ENCODE assay signal across 1 cellular context in the genomic region with DNA sequence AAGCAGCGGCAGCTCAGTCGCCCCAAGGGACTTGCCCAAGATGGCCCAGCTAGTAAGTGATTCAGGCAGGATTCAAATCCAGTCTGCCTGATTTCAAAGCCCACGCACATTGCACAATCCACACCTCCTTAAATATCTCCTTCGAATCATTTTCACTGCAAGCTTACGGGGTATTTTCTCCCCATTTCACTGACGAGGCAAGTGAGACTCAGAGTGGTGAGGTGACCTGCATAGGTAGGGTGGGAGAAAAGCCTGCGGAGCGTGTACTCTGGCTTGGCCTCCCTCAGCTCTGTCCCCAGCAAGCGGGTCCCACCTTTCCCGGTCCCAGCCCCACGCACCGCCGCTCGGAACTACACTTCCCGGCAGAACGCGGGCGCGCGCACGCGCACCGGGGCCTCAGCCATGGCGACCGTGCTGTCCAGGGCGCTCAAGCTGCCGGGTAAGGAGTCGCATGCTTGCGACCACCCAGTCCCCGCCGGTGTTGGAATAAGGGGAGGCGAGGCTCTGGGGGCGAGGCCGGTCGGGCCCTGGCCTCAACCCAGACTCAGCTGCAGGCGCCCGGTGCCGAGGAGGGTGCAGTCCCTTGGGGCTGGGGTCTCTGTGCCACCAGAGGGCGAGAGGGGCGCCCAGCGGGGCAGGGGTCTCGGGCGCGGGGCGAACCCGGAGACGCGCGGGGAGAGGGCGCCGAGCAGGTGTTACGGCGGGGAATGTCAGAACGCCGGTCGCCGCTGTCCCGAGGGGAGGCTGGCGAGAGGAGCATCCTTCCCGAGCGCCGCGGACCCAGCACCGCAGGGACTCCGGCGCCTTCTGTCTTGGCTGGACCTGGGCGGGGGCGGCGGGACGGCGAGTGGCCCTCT.
A peak's percentile ranks its signal among the peaks of the same experiment; 100 is the strongest.
TF ChIP-seq lines count a peak whose summit lies in the region.

A gene with protein sequence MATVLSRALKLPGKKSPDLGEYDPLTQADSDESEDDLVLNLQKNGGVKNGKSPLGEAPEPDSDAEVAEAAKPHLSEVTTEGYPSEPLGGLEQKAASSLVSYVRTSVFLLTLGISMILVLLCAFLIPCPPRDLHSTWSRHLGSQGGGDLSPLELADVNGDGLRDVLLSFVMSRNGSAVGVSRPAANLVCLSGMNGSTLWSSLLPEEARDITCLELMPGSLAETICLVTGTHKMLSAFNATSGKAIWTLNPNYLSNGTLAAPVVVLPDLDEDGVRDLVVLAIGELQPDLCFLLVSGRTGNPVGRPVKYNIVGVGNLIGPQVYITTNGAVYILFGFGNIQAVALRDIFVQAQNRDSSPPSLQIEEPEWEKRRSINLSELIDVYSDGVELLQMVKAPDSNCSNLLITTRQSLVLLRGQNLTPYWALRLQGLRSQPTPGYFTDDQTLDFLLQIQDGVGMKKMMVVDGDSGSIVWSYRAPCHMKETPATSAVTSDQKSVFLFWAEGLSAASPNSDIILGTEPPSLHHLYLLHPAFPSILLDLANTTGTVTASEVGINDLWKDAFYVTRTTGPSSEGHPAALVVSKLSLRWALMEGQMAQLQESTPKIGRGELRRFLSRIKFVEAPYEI (plus strand): TSS at position 380 of the 857 bp plus-strand sequence. CDS start 23 bp downstream, at position 403.

TF ChIP-seq in HepG2, 621 proteins besides CTCF, POLR2A, EP300 and RAD21 (continued from another document and continues in another):
- TF ChIP-seq, protein P1, sequence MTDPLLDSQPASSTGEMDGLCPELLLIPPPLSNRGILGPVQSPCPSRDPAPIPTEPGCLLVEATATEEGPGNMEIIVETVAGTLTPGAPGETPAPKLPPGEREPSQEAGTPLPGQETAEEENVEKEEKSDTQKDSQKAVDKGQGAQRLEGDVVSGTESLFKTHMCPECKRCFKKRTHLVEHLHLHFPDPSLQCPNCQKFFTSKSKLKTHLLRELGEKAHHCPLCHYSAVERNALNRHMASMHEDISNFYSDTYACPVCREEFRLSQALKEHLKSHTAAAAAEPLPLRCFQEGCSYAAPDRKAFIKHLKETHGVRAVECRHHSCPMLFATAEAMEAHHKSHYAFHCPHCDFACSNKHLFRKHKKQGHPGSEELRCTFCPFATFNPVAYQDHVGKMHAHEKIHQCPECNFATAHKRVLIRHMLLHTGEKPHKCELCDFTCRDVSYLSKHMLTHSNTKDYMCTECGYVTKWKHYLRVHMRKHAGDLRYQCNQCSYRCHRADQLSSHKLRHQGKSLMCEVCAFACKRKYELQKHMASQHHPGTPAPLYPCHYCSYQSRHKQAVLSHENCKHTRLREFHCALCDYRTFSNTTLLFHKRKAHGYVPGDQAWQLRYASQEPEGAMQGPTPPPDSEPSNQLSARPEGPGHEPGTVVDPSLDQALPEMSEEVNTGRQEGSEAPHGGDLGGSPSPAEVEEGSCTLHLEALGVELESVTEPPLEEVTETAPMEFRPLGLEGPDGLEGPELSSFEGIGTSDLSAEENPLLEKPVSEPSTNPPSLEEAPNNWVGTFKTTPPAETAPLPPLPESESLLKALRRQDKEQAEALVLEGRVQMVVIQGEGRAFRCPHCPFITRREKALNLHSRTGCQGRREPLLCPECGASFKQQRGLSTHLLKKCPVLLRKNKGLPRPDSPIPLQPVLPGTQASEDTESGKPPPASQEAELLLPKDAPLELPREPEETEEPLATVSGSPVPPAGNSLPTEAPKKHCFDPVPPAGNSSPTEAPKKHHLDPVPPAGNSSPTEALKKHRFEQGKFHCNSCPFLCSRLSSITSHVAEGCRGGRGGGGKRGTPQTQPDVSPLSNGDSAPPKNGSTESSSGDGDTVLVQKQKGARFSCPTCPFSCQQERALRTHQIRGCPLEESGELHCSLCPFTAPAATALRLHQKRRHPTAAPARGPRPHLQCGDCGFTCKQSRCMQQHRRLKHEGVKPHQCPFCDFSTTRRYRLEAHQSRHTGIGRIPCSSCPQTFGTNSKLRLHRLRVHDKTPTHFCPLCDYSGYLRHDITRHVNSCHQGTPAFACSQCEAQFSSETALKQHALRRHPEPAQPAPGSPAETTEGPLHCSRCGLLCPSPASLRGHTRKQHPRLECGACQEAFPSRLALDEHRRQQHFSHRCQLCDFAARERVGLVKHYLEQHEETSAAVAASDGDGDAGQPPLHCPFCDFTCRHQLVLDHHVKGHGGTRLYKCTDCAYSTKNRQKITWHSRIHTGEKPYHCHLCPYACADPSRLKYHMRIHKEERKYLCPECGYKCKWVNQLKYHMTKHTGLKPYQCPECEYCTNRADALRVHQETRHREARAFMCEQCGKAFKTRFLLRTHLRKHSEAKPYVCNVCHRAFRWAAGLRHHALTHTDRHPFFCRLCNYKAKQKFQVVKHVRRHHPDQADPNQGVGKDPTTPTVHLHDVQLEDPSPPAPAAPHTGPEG (CRISPR knock-in tag; IDR thresholded peaks at IDR 0.05) = 0 out of 2 replicates have a peak, but pooled peaks have one; percentile 29
- TF ChIP-seq POLR2AphosphoS5 (IDR thresholded peaks at IDR 0.05; ENCODE audit: low read depth, low read length) (peak; percentile 58; the same call in 1 of the 2 replicates), MEF2D (CRISPR knock-in tag; IDR thresholded peaks at IDR 0.05) (0 out of 2 replicates have a peak, but pooled peaks have one; percentile 56), SUZ12 (IDR thresholded peaks at IDR 0.05; ENCODE audit: low read depth, low read length) (peak; percentile 68), ZNF143 (CRISPR knock-in tag; IDR thresholded peaks at IDR 0.05) (peak; percentile 99), ZNF776 (CRISPR knock-in tag; IDR thresholded peaks at IDR 0.05) (0 out of 2 replicates have a peak, but pooled peaks have one; percentile 65), PHF8 (CRISPR knock-in tag; IDR thresholded peaks at IDR 0.05) (peak; percentile 89), THYN1 (CRISPR knock-in tag; IDR thresholded peaks at IDR 0.05; ENCODE audit: borderline replicate concordance, low read depth) (0 out of 2 replicates have a peak, but pooled peaks have one; percentile 28), ZMYM3 (CRISPR knock-in tag; IDR thresholded peaks at IDR 0.05) (peak; percentile 21; the same call in 1 of the 2 replicates), ZNF766 (CRISPR knock-in tag; IDR thresholded peaks at IDR 0.05; ENCODE audit: borderline replicate concordance) (no peak), FOXK1 (CRISPR knock-in tag; IDR thresholded peaks at IDR 0.05; ENCODE audit: borderline replicate concordance, low read depth) (no peak), ZNF256 (CRISPR knock-in tag; conservative IDR thresholded peaks at IDR 0.05) (0 out of 2 replicates have a peak, but pooled peaks have one; percentile 20), POGZ (CRISPR knock-in tag; IDR thresholded peaks at IDR 0.05) (peak; percentile 69; the same call in 1 of the 2 replicates), FOXP1 (IDR thresholded peaks at IDR 0.05) (no peak), FOXP1 (CRISPR knock-in tag; IDR thresholded peaks at IDR 0.05) (no peak), ZNF350 (CRISPR knock-in tag; IDR thresholded peaks at IDR 0.05; ENCODE audit: borderline replicate concordance, low read depth) (peak; percentile 66), ZNF546 (CRISPR knock-in tag; conservative IDR thresholded peaks at IDR 0.05) (peak; percentile 67; the same call in 1 of the 2 replicates), ZNF468 (CRISPR knock-in tag; IDR thresholded peaks at IDR 0.05) (0 out of 2 replicates have a peak, but pooled peaks have one; percentile 28), ERF (CRISPR knock-in tag; IDR thresholded peaks at IDR 0.05) (0 out of 2 replicates have a peak, but pooled peaks have one; percentile 32), ZNF781 (CRISPR knock-in tag; IDR thresholded peaks at IDR 0.05; ENCODE audit: borderline replicate concordance, not compliant biosample characterization) (peak; percentile 67), PHF21A (CRISPR knock-in tag; IDR thresholded peaks at IDR 0.05) (0 out of 2 replicates have a peak, but pooled peaks have one; percentile 15), ZNF207 (IDR thresholded peaks at IDR 0.05; ENCODE audit: borderline replicate concordance) (no peak), ARNT2 (CRISPR knock-in tag; IDR thresholded peaks at IDR 0.05; ENCODE audit: low read depth) (peak; percentile 70; the same call in 1 of the 2 replicates), ZNF121 (CRISPR knock-in tag; IDR thresholded peaks at IDR 0.05) (peak; percentile 48; the same call in 1 of the 2 replicates), MTF2 (CRISPR knock-in tag; IDR thresholded peaks at IDR 0.05; ENCODE audit: borderline replicate concordance) (peak; percentile 78; the same call in 1 of the 2 replicates), SNAPC2 (CRISPR knock-in tag; IDR thresholded peaks at IDR 0.05) (0 out of 2 replicates have a peak, but pooled peaks have one; percentile 49), MAFG (CRISPR knock-in tag; IDR thresholded peaks at IDR 0.05) (no peak), POLR2AphosphoS2 (IDR thresholded peaks at IDR 0.05; ENCODE audit: low read depth, low read length) (no peak), SALL1 (CRISPR knock-in tag; IDR thresholded peaks at IDR 0.05) (peak; percentile 70; the same call in 1 of the 2 replicates), POLR2G (IDR thresholded peaks at IDR 0.05; ENCODE audit: low read depth, low read length) (peak; percentile 72), HDAC1 (CRISPR knock-in tag; IDR thresholded peaks at IDR 0.05) (peak; percentile 81), IRF2 (CRISPR knock-in tag; IDR thresholded peaks at IDR 0.05) (peak; percentile 38; the same call in 1 of the 2 replicates), ZMAT3 (CRISPR knock-in tag; conservative IDR thresholded peaks at IDR 0.05) (0 out of 2 replicates have a peak, but pooled peaks have one; percentile 39), ELF3 (CRISPR knock-in tag; IDR thresholded peaks at IDR 0.05) (peak; percentile 19; the same call in 1 of the 2 replicates), RNF2 (conservative IDR thresholded peaks at IDR 0.05; ENCODE audit: low read depth) (no peak), JUND (CRISPR knock-in tag; IDR thresholded peaks at IDR 0.05) (peak; percentile 40; the same call in 1 of the 2 replicates)
- TF ChIP-seq, protein P2, sequence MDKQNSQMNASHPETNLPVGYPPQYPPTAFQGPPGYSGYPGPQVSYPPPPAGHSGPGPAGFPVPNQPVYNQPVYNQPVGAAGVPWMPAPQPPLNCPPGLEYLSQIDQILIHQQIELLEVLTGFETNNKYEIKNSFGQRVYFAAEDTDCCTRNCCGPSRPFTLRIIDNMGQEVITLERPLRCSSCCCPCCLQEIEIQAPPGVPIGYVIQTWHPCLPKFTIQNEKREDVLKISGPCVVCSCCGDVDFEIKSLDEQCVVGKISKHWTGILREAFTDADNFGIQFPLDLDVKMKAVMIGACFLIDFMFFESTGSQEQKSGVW (CRISPR knock-in tag; IDR thresholded peaks at IDR 0.05; ENCODE audit: borderline replicate concordance) = no peak
- TF ChIP-seq, protein P3, sequence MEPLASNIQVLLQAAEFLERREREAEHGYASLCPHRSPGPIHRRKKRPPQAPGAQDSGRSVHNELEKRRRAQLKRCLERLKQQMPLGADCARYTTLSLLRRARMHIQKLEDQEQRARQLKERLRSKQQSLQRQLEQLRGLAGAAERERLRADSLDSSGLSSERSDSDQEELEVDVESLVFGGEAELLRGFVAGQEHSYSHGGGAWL (CRISPR knock-in tag; IDR thresholded peaks at IDR 0.05) = peak; percentile 51; the same call in 1 of the 2 replicates
- TF ChIP-seq, protein P4, sequence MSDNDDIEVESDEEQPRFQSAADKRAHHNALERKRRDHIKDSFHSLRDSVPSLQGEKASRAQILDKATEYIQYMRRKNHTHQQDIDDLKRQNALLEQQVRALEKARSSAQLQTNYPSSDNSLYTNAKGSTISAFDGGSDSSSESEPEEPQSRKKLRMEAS (IDR thresholded peaks at IDR 0.05) = peak; percentile 43; the same call in 1 of the 2 replicates
- TF ChIP-seq, protein P5, sequence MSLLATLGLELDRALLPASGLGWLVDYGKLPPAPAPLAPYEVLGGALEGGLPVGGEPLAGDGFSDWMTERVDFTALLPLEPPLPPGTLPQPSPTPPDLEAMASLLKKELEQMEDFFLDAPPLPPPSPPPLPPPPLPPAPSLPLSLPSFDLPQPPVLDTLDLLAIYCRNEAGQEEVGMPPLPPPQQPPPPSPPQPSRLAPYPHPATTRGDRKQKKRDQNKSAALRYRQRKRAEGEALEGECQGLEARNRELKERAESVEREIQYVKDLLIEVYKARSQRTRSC (CRISPR knock-in tag; IDR thresholded peaks at IDR 0.05; ENCODE audit: low read depth) = no peak
- TF ChIP-seq, protein P6, sequence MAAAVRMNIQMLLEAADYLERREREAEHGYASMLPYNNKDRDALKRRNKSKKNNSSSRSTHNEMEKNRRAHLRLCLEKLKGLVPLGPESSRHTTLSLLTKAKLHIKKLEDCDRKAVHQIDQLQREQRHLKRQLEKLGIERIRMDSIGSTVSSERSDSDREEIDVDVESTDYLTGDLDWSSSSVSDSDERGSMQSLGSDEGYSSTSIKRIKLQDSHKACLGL (CRISPR knock-in tag; IDR thresholded peaks at IDR 0.05) = peak; percentile 94
- TF ChIP-seq, protein P7, sequence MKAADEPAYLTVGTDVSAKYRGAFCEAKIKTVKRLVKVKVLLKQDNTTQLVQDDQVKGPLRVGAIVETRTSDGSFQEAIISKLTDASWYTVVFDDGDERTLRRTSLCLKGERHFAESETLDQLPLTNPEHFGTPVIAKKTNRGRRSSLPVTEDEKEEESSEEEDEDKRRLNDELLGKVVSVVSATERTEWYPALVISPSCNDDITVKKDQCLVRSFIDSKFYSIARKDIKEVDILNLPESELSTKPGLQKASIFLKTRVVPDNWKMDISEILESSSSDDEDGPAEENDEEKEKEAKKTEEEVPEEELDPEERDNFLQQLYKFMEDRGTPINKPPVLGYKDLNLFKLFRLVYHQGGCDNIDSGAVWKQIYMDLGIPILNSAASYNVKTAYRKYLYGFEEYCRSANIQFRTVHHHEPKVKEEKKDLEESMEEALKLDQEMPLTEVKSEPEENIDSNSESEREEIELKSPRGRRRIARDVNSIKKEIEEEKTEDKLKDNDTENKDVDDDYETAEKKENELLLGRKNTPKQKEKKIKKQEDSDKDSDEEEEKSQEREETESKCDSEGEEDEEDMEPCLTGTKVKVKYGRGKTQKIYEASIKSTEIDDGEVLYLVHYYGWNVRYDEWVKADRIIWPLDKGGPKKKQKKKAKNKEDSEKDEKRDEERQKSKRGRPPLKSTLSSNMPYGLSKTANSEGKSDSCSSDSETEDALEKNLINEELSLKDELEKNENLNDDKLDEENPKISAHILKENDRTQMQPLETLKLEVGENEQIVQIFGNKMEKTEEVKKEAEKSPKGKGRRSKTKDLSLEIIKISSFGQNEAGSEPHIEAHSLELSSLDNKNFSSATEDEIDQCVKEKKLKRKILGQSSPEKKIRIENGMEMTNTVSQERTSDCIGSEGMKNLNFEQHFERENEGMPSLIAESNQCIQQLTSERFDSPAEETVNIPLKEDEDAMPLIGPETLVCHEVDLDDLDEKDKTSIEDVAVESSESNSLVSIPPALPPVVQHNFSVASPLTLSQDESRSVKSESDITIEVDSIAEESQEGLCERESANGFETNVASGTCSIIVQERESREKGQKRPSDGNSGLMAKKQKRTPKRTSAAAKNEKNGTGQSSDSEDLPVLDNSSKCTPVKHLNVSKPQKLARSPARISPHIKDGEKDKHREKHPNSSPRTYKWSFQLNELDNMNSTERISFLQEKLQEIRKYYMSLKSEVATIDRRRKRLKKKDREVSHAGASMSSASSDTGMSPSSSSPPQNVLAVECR (CRISPR knock-in tag; IDR thresholded peaks at IDR 0.05; ENCODE audit: borderline replicate concordance) = peak; percentile 78
- TF ChIP-seq, protein P8, sequence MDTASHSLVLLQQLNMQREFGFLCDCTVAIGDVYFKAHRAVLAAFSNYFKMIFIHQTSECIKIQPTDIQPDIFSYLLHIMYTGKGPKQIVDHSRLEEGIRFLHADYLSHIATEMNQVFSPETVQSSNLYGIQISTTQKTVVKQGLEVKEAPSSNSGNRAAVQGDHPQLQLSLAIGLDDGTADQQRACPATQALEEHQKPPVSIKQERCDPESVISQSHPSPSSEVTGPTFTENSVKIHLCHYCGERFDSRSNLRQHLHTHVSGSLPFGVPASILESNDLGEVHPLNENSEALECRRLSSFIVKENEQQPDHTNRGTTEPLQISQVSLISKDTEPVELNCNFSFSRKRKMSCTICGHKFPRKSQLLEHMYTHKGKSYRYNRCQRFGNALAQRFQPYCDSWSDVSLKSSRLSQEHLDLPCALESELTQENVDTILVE (CRISPR knock-in tag; IDR thresholded peaks at IDR 0.05) = peak; percentile 25; the same call in 1 of the 2 replicates
